8 cellular contexts compared by ENCODE assay signal in genomic region chr17:81365601-81366585, GRCh38. TPM values are rescaled to one million over a fixed set of nuclear protein-coding genes. Genes with fewer than 3 reads are reported as not detected.
DNase-seq lines count a peak whose midpoint lies in the region; ATAC-seq and TF ChIP-seq lines count a peak whose summit lies in the region.

No MANE protein-coding gene starts in this region.

- H3K27ac ChIP-seq in lung (ENCODE audit: low read depth in 1 of 2, low read length in 1 of 2) (peak overlapping the region in 1 of 2 donors; percentile 95), uterus (peak overlapping the region; percentile 56 to 67), WERI-Rb-1 (no peak overlapping the region)

- no peak for TF ChIP-seq CTCF in brain (conservative IDR thresholded peaks at IDR 0.05)
- TF ChIP-seq CTCF in lung (IDR thresholded peaks at IDR 0.05; ENCODE audit: control extremely low read depth, extremely low read depth): no peak
- TF ChIP-seq CTCF in uterus (IDR thresholded peaks at IDR 0.05): no peak
- TF ChIP-seq CTCF in WERI-Rb-1 (IDR thresholded peaks at IDR 0.05; ENCODE audit: low read depth, low read length): no peak

- H3K4me3 ChIP-seq in lung: no peak overlapping the region
- peak overlapping the region; percentile 4 to 12 for H3K4me3 ChIP-seq in uterus
- H3K4me3 ChIP-seq in WERI-Rb-1 (ENCODE audit: low read depth, low read length): no peak overlapping the region

- H3K27ac Mint-ChIP-seq in brain: peak overlapping the region in 3 of 5 experiments; percentile 24 to 91 (median 45)

- H3K9me3 ChIP-seq in lung (ENCODE audit: control insufficient read depth in 2 of 2, insufficient read depth in 1 of 2, low read length in 1 of 2): no peaks in the 10 kb centered on the region
- no peaks in the 10 kb centered on the region for H3K9me3 ChIP-seq in uterus
- peaks cover 5% of the 10 kb centered on the region for H3K9me3 ChIP-seq in WERI-Rb-1 (ENCODE audit: severe bottlenecking)

- peak in 1 of 2 donors; percentile 7 for TF ChIP-seq POLR2A in uterus (IDR thresholded peaks at IDR 0.05)

- peak; percentile 81 for ATAC-seq in lung (ENCODE audit: insufficient read depth, low FRiP score)
- ATAC-seq in GM18498 (IDR thresholded peaks at IDR 0.05; ENCODE audit: unreplicated experiment): no peak

- H3K4me1 Mint-ChIP-seq in brain: peaks cover 18% of the 10 kb centered on the region

- H3K4me3 Mint-ChIP-seq in brain: peak overlapping the region in 3 of 5 experiments; percentile 30 to 68 (median 60)

- DNase-seq in DMS79 (lab: John Stamatoyannopoulos, UW) (peak; percentile 30), NCI-H2107 treated with DMSO at 0.1 percent for 48 hours (lab: John Stamatoyannopoulos, UW; ENCODE audit: unreplicated experiment) (peak; percentile 52), lung (ENCODE audit: low spot score) (peak; percentile 89), uterus (peak; percentile 70 to 79), SW 1271 (lab: John Stamatoyannopoulos, UW) (no peak), WERI-Rb-1 (no peak)

- H3K36me3 ChIP-seq in lung (ENCODE audit: control insufficient read depth in 2 of 2, insufficient read depth in 2 of 2, low read length in 2 of 2): no peaks in the 10 kb centered on the region
- H3K36me3 ChIP-seq in uterus: no peaks in the 10 kb centered on the region
- H3K36me3 ChIP-seq in WERI-Rb-1: no peaks in the 10 kb centered on the region

- H3K27me3 ChIP-seq in lung (ENCODE audit: control insufficient read depth, insufficient read depth): no peaks in the 10 kb centered on the region
- H3K27me3 ChIP-seq in uterus: no peaks in the 10 kb centered on the region
- H3K27me3 ChIP-seq in WERI-Rb-1 (ENCODE audit: insufficient read depth, low read depth, severe bottlenecking): no peaks in the 10 kb centered on the region

- intact Hi-C loops in uterus (cut with DNase I; ENCODE audit: low total_unique reads): no loop called here

- H3K27me3 Mint-ChIP-seq in brain: peaks cover 17% of the 10 kb centered on the region

- WGBS in lung, 2 donors: 19% methylated on average over 30 of the region's 30 CpGs

- H3K36me3 Mint-ChIP-seq in brain: no peaks in the 10 kb centered on the region

- H3K4me1 ChIP-seq in lung (ENCODE audit: control insufficient read depth in 2 of 2, insufficient read depth in 2 of 2, low read length in 2 of 2) (peaks cover 0 to 16% of the 10 kb centered on the region in 2 donors), uterus (peaks cover 0 to 3% of the 10 kb centered on the region in 2 donors)

- no peaks in the 10 kb centered on the region for H3K9me3 Mint-ChIP-seq in brain

RNA-seq across cellular contexts. Expression of gene BAHCC1, which starts 29.4 kb away (rescaled TPM):
- 19.5 TPM for polyA plus RNA-seq in brain (ENCODE audit: insufficient read depth, low read depth, low replicate concordance)
- total RNA-seq in lung: 10 to 100 TPM; 24.4 to 24.9 TPM
- 10 to 100 TPM in 1 of 2 donors, 1 to 10 TPM in 1; 7.6 to 10.5 TPM for polyA plus RNA-seq in lung
- total RNA-seq in uterus: 10 to 100 TPM in 2 of 4 donors, 1 to 10 TPM in 2; 1.5 to 34.1 (median 8.5) TPM

Comparison
In these comparisons a context has a peak if more than half of its experiments do, and no peak if none do; other contexts are left out.
1. DNase-seq: peak in DMS79 (single experiment), NCI-H2107 treated with DMSO at 0.1 percent for 48 hours (single experiment), lung (single experiment) and uterus (2 of 2); none in SW 1271 (0 of 2) and WERI-Rb-1 (single experiment).
2. H3K4me3 ChIP-seq: peak in uterus (2 of 2); none in lung (single experiment) and WERI-Rb-1 (single experiment).